ENCODE assay signal across 28 cellular contexts in the genomic region with DNA sequence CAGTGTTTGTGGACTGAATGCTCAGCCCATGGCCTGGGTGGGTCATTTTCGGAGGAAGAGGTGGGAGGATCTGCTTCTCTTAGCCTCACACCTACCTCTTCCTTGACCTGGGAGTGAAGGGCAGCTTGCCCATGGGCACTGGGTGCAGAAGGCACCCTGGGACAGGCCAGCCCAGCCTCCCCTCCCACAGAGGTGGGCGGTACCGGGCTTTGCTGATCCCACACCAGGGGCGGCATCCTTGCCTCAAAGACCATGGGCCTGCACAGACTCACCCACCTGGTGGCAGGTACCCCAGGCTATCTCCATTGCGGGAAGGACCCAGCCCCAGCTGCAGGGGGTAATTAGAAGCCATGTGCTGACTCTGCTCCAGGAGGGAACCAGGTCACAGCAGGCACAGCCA. TPM values are rescaled to one million over a fixed set of nuclear protein-coding genes. Genes with fewer than 3 reads are reported as not detected.
"Had no signal": no experiment of that assay in that cellular context is flagged by ENCODE, and none has a peak within 500 bp of the region (broad histone marks: within the 10 kb centered on the region; RNA-seq: fewer than 3 reads in every experiment).

No MANE protein-coding gene starts in this region.

- H3K9me3 ChIP-seq: ascending aorta, MG63, SJSA1, SK-N-SH had no signal

- ATAC-seq: activated CD8-positive, alpha-beta T cell treated with anti-CD3 and anti-CD28 coated beads, Interleukin-2, amount 10 ng/mL, durations not matched to agents 7 days and 5 days; activated naive CD4-positive, alpha-beta T cell treated with anti-CD3 and anti-CD28 coated beads, Interleukin-2, amount 50 U/mL, for 72 hours; Panc1 had no signal

- H3K9ac ChIP-seq: SK-N-SH had no signal

- H3K4me3 ChIP-seq: ascending aorta, cardiac muscle cell, MG63, SJSA1 had no signal

- H3K36me3 ChIP-seq: ascending aorta, cardiac muscle cell, MG63, SJSA1 had no signal

- DNase-seq: activated CD4-positive, alpha-beta T cell treated with anti-CD3 and anti-CD28 coated beads, Interleukin-2, amount 10 ng/mL, durations not matched to agents 24 days and 14 days; activated CD4-positive, alpha-beta T cell treated with anti-CD3 and anti-CD28 coated beads, Interleukin-2, amount 50 U/mL, for 4 hours; activated CD8-positive, alpha-beta T cell treated with anti-CD3 and anti-CD28 coated beads, Interleukin-2, amount 10 ng/mL, durations not matched to agents 7 days and 5 days; activated gamma-delta T cell; activated naive CD4-positive, alpha-beta T cell treated with Interleukin-2 at 50 U/mL for 16 hours; activated T-cell treated with anti-CD3 and anti-CD28 coated beads, Interleukin-2, amount 50 U/mL, for 24 hours; amniotic stem cell; Kasumi-1; MG63; NCI-H1048; NCI-H1105 treated with DMSO at 0.1 percent for 48 hours; NCI-H1436; NCI-H1694; NCI-H1930; NCI-H2081 treated with DMSO at 0.1 percent for 48 hours; NCI-H345; NCI-H524 treated with DMSO at 0.1 percent for 48 hours; SHP77 treated with DMSO at 0.1 percent for 48 hours; SK-N-SH had no signal

- H3K4me1 ChIP-seq: ascending aorta had no signal

- H3K27ac ChIP-seq: ascending aorta, cardiac muscle cell, SJSA1 had no signal

- H3K4me2 ChIP-seq: SK-N-SH had no signal

- FAIRE-seq: TTC549 had no signal

- H3K27me3 ChIP-seq: ascending aorta had no signal

RNA-seq across cellular contexts. Expression of a gene that starts 1.5 kb away (rescaled TPM):
- total RNA-seq: activated CD4-positive, alpha-beta T cell treated with anti-CD3 and anti-CD28 coated beads, Interleukin-2, amount 10 ng/mL, durations not matched to agents 24 days and 14 days; activated CD8-positive, alpha-beta T cell treated with anti-CD3 and anti-CD28 coated beads, Interleukin-2, amount 10 ng/mL, durations not matched to agents 7 days and 5 days; activated naive CD4-positive, alpha-beta T cell treated with anti-CD3 and anti-CD28 coated beads, Interleukin-2, amount 50 U/mL, for 72 hours; activated T-helper 2 cell treated with anti-CD3 and anti-CD28 coated beads, Interferon-gamma antibody, Interleukin-2, Interleukin-4, amounts not matched to agents 10 μg/mL and 5 μg/mL and 100 μg/mL, durations not matched to agents 14 hours and 24 hours and 36 hours; ascending aorta; cardiac muscle cell; NCI-H460; RPMI7951; SJSA1 had no signal
- polyA plus RNA-seq: cardiac muscle cell, SK-N-SH had no signal

RNA-seq across cellular contexts. Expression of a gene that starts 30.3 kb away (rescaled TPM):
- total RNA-seq: ascending aorta had no signal

RNA-seq across cellular contexts. Expression of a gene that starts 31.0 kb away (rescaled TPM):
- total RNA-seq: activated CD4-positive, alpha-beta T cell treated with anti-CD3 and anti-CD28 coated beads, Interleukin-2, amount 10 ng/mL, durations not matched to agents 24 days and 14 days; activated CD8-positive, alpha-beta T cell treated with anti-CD3 and anti-CD28 coated beads, Interleukin-2, amount 10 ng/mL, durations not matched to agents 7 days and 5 days; activated T-helper 2 cell treated with anti-CD3 and anti-CD28 coated beads, Interferon-gamma antibody, Interleukin-2, Interleukin-4, amounts not matched to agents 10 μg/mL and 5 μg/mL and 100 μg/mL, durations not matched to agents 14 hours and 24 hours and 36 hours; ascending aorta; NCI-H460; RPMI7951; SJSA1 had no signal
